Comparison of ENCODE assay signal across 36 cellular contexts in genomic region chr6:54179152-54179551, GRCh38.
"Had no signal": no experiment of that assay in that cellular context is flagged by ENCODE, and none has a peak within 500 bp of the region (broad histone marks: within the 10 kb centered on the region; RNA-seq: fewer than 3 reads in every experiment).

No MANE protein-coding gene starts in this region.

- H3K4me3 ChIP-seq: adrenal gland, ascending aorta, body of pancreas, breast epithelium, cardiac muscle cell had no signal

- H3K4me1 ChIP-seq: adrenal gland, ascending aorta, body of pancreas, breast epithelium had no signal

- H3K27ac ChIP-seq: adrenal gland, ascending aorta, body of pancreas, brain microvascular endothelial cell, breast epithelium, cardiac muscle cell had no signal

- H3K4me1 Mint-ChIP-seq: activated naive CD4-positive, alpha-beta T cell treated with anti-CD3 and anti-CD28 coated beads, Interleukin-2, amount 10 ng/mL, durations not matched to agents 7 days and 5 days; activated naive CD8-positive, alpha-beta T cell treated with anti-CD3 and anti-CD28 coated beads for 36 hours; activated naive CD8-positive, alpha-beta T cell treated with anti-CD3 and anti-CD28 coated beads, Interleukin-2, amount 10 ng/mL, durations not matched to agents 7 days and 5 days; activated naive CD8-positive, alpha-beta T cell treated with anti-CD3 and anti-CD28 coated beads, Interleukin-2, amount 50 U/mL, for 24 hours; activated T-helper 17 cell treated with anti-CD3 and anti-CD28 coated beads, Interleukin-2, amount 50 U/mL, for 72 hours; brain; central memory CD8-positive, alpha-beta T cell had no signal

- H3K36me3 ChIP-seq: adrenal gland, ascending aorta, brain microvascular endothelial cell, breast epithelium, cardiac muscle cell had no signal

- H3K27me3 ChIP-seq: adrenal gland, ascending aorta, body of pancreas, brain microvascular endothelial cell, breast epithelium, cardiac muscle cell had no signal

- H3K36me3 Mint-ChIP-seq: activated naive CD4-positive, alpha-beta T cell treated with anti-CD3 and anti-CD28 coated beads, Interleukin-2, amount 10 ng/mL, durations not matched to agents 7 days and 5 days; activated naive CD8-positive, alpha-beta T cell; activated naive CD8-positive, alpha-beta T cell treated with anti-CD3 and anti-CD28 coated beads for 36 hours; activated naive CD8-positive, alpha-beta T cell treated with anti-CD3 and anti-CD28 coated beads, Interleukin-2, amount 10 ng/mL, durations not matched to agents 7 days and 5 days; brain had no signal

- H3K27me3 Mint-ChIP-seq: activated naive CD4-positive, alpha-beta T cell treated with anti-CD3 and anti-CD28 coated beads, Interleukin-2, amount 10 ng/mL, durations not matched to agents 7 days and 5 days; activated naive CD8-positive, alpha-beta T cell; activated naive CD8-positive, alpha-beta T cell treated with anti-CD3 and anti-CD28 coated beads for 36 hours; activated naive CD8-positive, alpha-beta T cell treated with anti-CD3 and anti-CD28 coated beads, Interleukin-2, amount 10 ng/mL, durations not matched to agents 7 days and 5 days; activated naive CD8-positive, alpha-beta T cell treated with anti-CD3 and anti-CD28 coated beads, Interleukin-2, amount 50 U/mL, for 24 hours; activated T-cell treated with anti-CD3 and anti-CD28 coated beads, Interleukin-2, amount 50 U/mL, for 24 hours; activated T-helper 17 cell treated with anti-CD3 and anti-CD28 coated beads, Interleukin-2, amount 50 U/mL, for 72 hours; brain; central memory CD8-positive, alpha-beta T cell had no signal

- DNase-seq: activated effector memory CD4-positive, alpha-beta T cell treated with anti-CD3 and anti-CD28 coated beads, Interleukin-2, amount 50 U/mL, for 16 hours; activated effector memory CD4-positive, alpha-beta T cell treated with Interleukin-2 at 50 U/mL for 16 hours; activated gamma-delta T cell; activated gamma-delta T cell treated with Interleukin-2 at 50 U/mL for 16 hours; activated naive CD4-positive, alpha-beta T cell; activated naive CD4-positive, alpha-beta T cell treated with anti-CD3 and anti-CD28 coated beads for 36 hours; activated naive CD4-positive, alpha-beta T cell treated with anti-CD3 and anti-CD28 coated beads, Interleukin-2, amount 10 ng/mL, durations not matched to agents 7 days and 5 days; activated naive CD4-positive, alpha-beta T cell treated with anti-CD3 and anti-CD28 coated beads, Interleukin-2, amount 50 U/mL, for 16 hours; activated naive CD4-positive, alpha-beta T cell treated with Interleukin-2 at 50 U/mL for 16 hours; activated naive CD8-positive, alpha-beta T cell treated with anti-CD3 and anti-CD28 coated beads for 36 hours; activated naive CD8-positive, alpha-beta T cell treated with anti-CD3 and anti-CD28 coated beads, Interleukin-2, amount 10 ng/mL, durations not matched to agents 7 days and 5 days; activated naive CD8-positive, alpha-beta T cell treated with anti-CD3 and anti-CD28 coated beads, Interleukin-2, amount 50 U/mL, for 24 hours; activated T-cell treated with anti-CD3 and anti-CD28 coated beads for 4 hours; activated T-cell treated with anti-CD3 and anti-CD28 coated beads, Interleukin-2, amount 50 U/mL, for 1 hour; activated T-cell treated with anti-CD3 and anti-CD28 coated beads, Interleukin-2, amount 50 U/mL, for 24 hours; activated T-cell treated with anti-CD3 and anti-CD28 coated beads, Interleukin-2, amount 50 U/mL, for 4 hours; activated T-cell treated with anti-CD3 and anti-CD28 coated beads, Interleukin-2, amount 50 U/mL, for 48 hours; activated T-cell treated with anti-CD3 and anti-CD28 coated beads, Interleukin-2, amount 50 U/mL, for 72 hours; adrenal gland; amniotic stem cell; amygdala; anterior cingulate cortex; aorta; body of pancreas; brain microvascular endothelial cell; central memory CD4-positive, alpha-beta T cell; cerebellar nuclear complex had no signal

- H3K4me3 Mint-ChIP-seq: activated naive CD4-positive, alpha-beta T cell treated with anti-CD3 and anti-CD28 coated beads for 36 hours; activated naive CD4-positive, alpha-beta T cell treated with anti-CD3 and anti-CD28 coated beads, Interleukin-2, amount 10 ng/mL, durations not matched to agents 7 days and 5 days; activated naive CD8-positive, alpha-beta T cell; activated naive CD8-positive, alpha-beta T cell treated with anti-CD3 and anti-CD28 coated beads for 36 hours; activated naive CD8-positive, alpha-beta T cell treated with anti-CD3 and anti-CD28 coated beads, Interleukin-2, amount 10 ng/mL, durations not matched to agents 7 days and 5 days; activated naive CD8-positive, alpha-beta T cell treated with anti-CD3 and anti-CD28 coated beads, Interleukin-2, amount 50 U/mL, for 24 hours; activated T-cell treated with anti-CD3 and anti-CD28 coated beads, Interleukin-2, amount 50 U/mL, for 24 hours; activated T-cell treated with anti-CD3 and anti-CD28 coated beads, Interleukin-2, amount 50 U/mL, for 4 hours; activated T-cell treated with anti-CD3 and anti-CD28 coated beads, Interleukin-2, amount 50 U/mL, for 72 hours; activated T-helper 1 cell treated with anti-CD3 and anti-CD28 coated beads, Interleukin-12 subunit alpha, Interleukin-12 subunit beta, Interleukin-2, Interleukin-4 antibody, amounts not matched to agents 30 ng/mL and 10 ng/mL and 1 ng/mL, durations not matched to agents 14 hours and 24 hours and 36 hours; activated T-helper 17 cell treated with anti-CD3 and anti-CD28 coated beads, Interleukin-2, amount 50 U/mL, for 72 hours; brain; central memory CD8-positive, alpha-beta T cell had no signal

- H3K9me3 Mint-ChIP-seq: activated naive CD4-positive, alpha-beta T cell treated with anti-CD3 and anti-CD28 coated beads, Interleukin-2, amount 10 ng/mL, durations not matched to agents 7 days and 5 days; activated naive CD8-positive, alpha-beta T cell treated with anti-CD3 and anti-CD28 coated beads, Interleukin-2, amount 10 ng/mL, durations not matched to agents 7 days and 5 days; activated naive CD8-positive, alpha-beta T cell treated with anti-CD3 and anti-CD28 coated beads, Interleukin-2, amount 50 U/mL, for 24 hours; activated T-cell treated with anti-CD3 and anti-CD28 coated beads, Interleukin-2, amount 50 U/mL, for 24 hours; activated T-helper 1 cell treated with anti-CD3 and anti-CD28 coated beads, Interleukin-12 subunit alpha, Interleukin-12 subunit beta, Interleukin-2, Interleukin-4 antibody, amounts not matched to agents 30 ng/mL and 10 ng/mL and 1 ng/mL, durations not matched to agents 14 hours and 24 hours and 36 hours; activated T-helper 2 cell treated with anti-CD3 and anti-CD28 coated beads, Interferon-gamma antibody, Interleukin-2, Interleukin-4, amounts not matched to agents 10 μg/mL and 5 μg/mL and 100 μg/mL, durations not matched to agents 14 hours and 24 hours and 36 hours had no signal

- ATAC-seq: activated naive CD8-positive, alpha-beta T cell treated with anti-CD3 and anti-CD28 coated beads, Interleukin-2, amount 50 U/mL, for 24 hours; activated T-cell treated with anti-CD3 and anti-CD28 coated beads, Interleukin-2, amount 50 U/mL, for 4 hours; activated T-cell treated with anti-CD3 and anti-CD28 coated beads, Interleukin-2, amount 50 U/mL, for 72 hours; activated T-helper 17 cell treated with anti-CD3 and anti-CD28 coated beads, Interleukin-2, amount 50 U/mL, for 72 hours; body of pancreas had no signal

- H3K27ac Mint-ChIP-seq: activated naive CD4-positive, alpha-beta T cell treated with anti-CD3 and anti-CD28 coated beads for 36 hours; activated naive CD4-positive, alpha-beta T cell treated with anti-CD3 and anti-CD28 coated beads, Interleukin-2, amount 10 ng/mL, durations not matched to agents 7 days and 5 days; activated naive CD8-positive, alpha-beta T cell; activated naive CD8-positive, alpha-beta T cell treated with anti-CD3 and anti-CD28 coated beads for 36 hours; activated naive CD8-positive, alpha-beta T cell treated with anti-CD3 and anti-CD28 coated beads, Interleukin-2, amount 10 ng/mL, durations not matched to agents 7 days and 5 days; activated naive CD8-positive, alpha-beta T cell treated with anti-CD3 and anti-CD28 coated beads, Interleukin-2, amount 50 U/mL, for 24 hours; activated T-cell treated with anti-CD3 and anti-CD28 coated beads, Interleukin-2, amount 50 U/mL, for 24 hours; activated T-helper 1 cell treated with anti-CD3 and anti-CD28 coated beads, Interleukin-12 subunit alpha, Interleukin-12 subunit beta, Interleukin-2, Interleukin-4 antibody, amounts not matched to agents 30 ng/mL and 10 ng/mL and 1 ng/mL, durations not matched to agents 14 hours and 24 hours and 36 hours; activated T-helper 17 cell treated with anti-CD3 and anti-CD28 coated beads, Interleukin-2, amount 50 U/mL, for 72 hours; activated T-helper 2 cell treated with anti-CD3 and anti-CD28 coated beads, Interferon-gamma antibody, Interleukin-2, Interleukin-4, amounts not matched to agents 10 μg/mL and 5 μg/mL and 100 μg/mL, durations not matched to agents 14 hours and 24 hours and 36 hours; brain had no signal

- H3K9me3 ChIP-seq: adrenal gland, ascending aorta, body of pancreas, breast epithelium had no signal
